In genomic region chr5:180352116-180352975, GRCh38 we compare ENCODE assay signal across 8 cellular contexts. TPM values are rescaled to one million over a fixed set of nuclear protein-coding genes. Genes with fewer than 3 reads are reported as not detected.
A peak's percentile ranks its signal among the peaks of the same experiment; 100 is the strongest.
DNase-seq lines count a peak whose midpoint lies in the region; ATAC-seq, FAIRE-seq and TF ChIP-seq lines count a peak whose summit lies in the region.

No MANE protein-coding gene starts in this region.

- no peaks in the 10 kb centered on the region for H3K27me3 ChIP-seq in pancreas

- intact Hi-C loops in pancreas (cut with DNase I), result no loop called here

- H3K4me3 ChIP-seq in foreskin fibroblast (ENCODE audit: low read depth in 1 of 2, low read length in 2 of 2), result peak overlapping the region; percentile 66 to 70
- H3K4me3 ChIP-seq in pancreas, result peak overlapping the region; percentile 48 to 84 (median 65)

- peaks cover 42 to 55% of the 10 kb centered on the region in 2 donors for H3K27me3 Mint-ChIP-seq in T-cell

- 14 to 16% methylated on average over 61 to 89 of the region's 89 CpGs for WGBS in pancreas, 2 donors

- H3K36me3 ChIP-seq in pancreas, result no peaks in the 10 kb centered on the region

- POLR2A ChIA-PET in T-cell (lab: Charles Lee), result interaction anchor here in 1 of 2 donors (0.7 kb wide), 1 partner anchor 24 kb away, joined by 7 read pairs; no protein-coding TSS in a partner anchor

- DNase-seq in T-cell (peak in 3 of 34 experiments; percentile 1 to 11 (median 5)), foreskin fibroblast (peak; percentile 55 to 79), pancreas (peak in 2 of 6 donors; percentile 68 to 81), NCI-H345 treated with DMSO at 0.1 percent for 48 hours (lab: John Stamatoyannopoulos, UW; ENCODE audit: unreplicated experiment) (no peak), pons (ENCODE audit: low spot score) (no peak), NCI-H187 treated with DMSO at 0.1 percent for 48 hours (lab: John Stamatoyannopoulos, UW) (no peak)
- DNase-seq in stimulated activated CD4-positive, alpha-beta T cell treated with anti-CD3 and anti-CD28 coated beads, Interleukin-12 subunit alpha, Interleukin-12 subunit beta, amount 100 ng/mL, for 4 hours, result no peak

- no peak overlapping the region for H3K27ac ChIP-seq in pancreas

- H3K36me3 Mint-ChIP-seq in T-cell, result no peaks in the 10 kb centered on the region

- no peak for FAIRE-seq in pancreas (lab: Jason Lieb, UNC)

- no peaks in the 10 kb centered on the region for H3K9me3 Mint-ChIP-seq in T-cell

- H3K4me3 Mint-ChIP-seq in T-cell, result peak overlapping the region; percentile 62 to 69 (median 69)

- H3K4me1 Mint-ChIP-seq in T-cell, result peaks cover 5 to 13% (median 7%) of the 10 kb centered on the region in 3 donors

- CTCF ChIA-PET in T-cell (lab: Charles Lee), result interaction anchor here in 1 of 2 donors (0.6 to 1.7 kb wide), 2 partner anchors 24 to 799 kb away, joined by 4 to 5 read pairs; no protein-coding TSS in a partner anchor

- peaks cover 3 to 6% (median 5%) of the 10 kb centered on the region in 3 donors for H3K4me1 ChIP-seq in pancreas

- TF ChIP-seq CTCF in foreskin fibroblast (IDR thresholded peaks at IDR 0.05; ENCODE audit: low read depth, low read length), result no peak
- no peak for TF ChIP-seq CTCF in pancreas (IDR thresholded peaks at IDR 0.05)

- peak; percentile 16 for ATAC-seq in GM21529 (IDR thresholded peaks at IDR 0.05; ENCODE audit: unreplicated experiment)
- ATAC-seq in T-cell (replicated peaks in 1 of 4), result no peak
- peak in 3 of 4 donors; percentile 4 to 25 (median 12) for ATAC-seq in pancreas

- H3K27ac Mint-ChIP-seq in T-cell, result no peak overlapping the region

- no peaks in the 10 kb centered on the region for H3K9me3 ChIP-seq in pancreas

RNA-seq across cellular contexts. Expression of gene GFPT2, which starts 0.8 kb away (rescaled TPM):
- total RNA-seq in T-cell (1 to 10 TPM; 1.6 to 3.6 (median 2.0) TPM), pancreas (10 to 100 TPM in 1 of 6 donors, 1 to 10 TPM in 4, under 1 TPM in 1; 0.83 to 10.6 (median 4.1) TPM)
- 1 to 10 TPM; 3.4 to 5.3 TPM for polyA plus RNA-seq in pancreas

Comparison
In these comparisons a context has a peak if more than half of its experiments do, and no peak if none do; other contexts are left out.
1. ATAC-seq: peak in GM21529 (single experiment) and pancreas (3 of 4); none in T-cell (0 of 4).
2. DNase-seq: peak in foreskin fibroblast (2 of 2); none in NCI-H345 treated with DMSO at 0.1 percent for 48 hours (single experiment), pons (single experiment), NCI-H187 treated with DMSO at 0.1 percent for 48 hours (single experiment) and stimulated activated CD4-positive, alpha-beta T cell treated with anti-CD3 and anti-CD28 coated beads, Interleukin-12 subunit alpha, Interleukin-12 subunit beta, amount 100 ng/mL, for 4 hours (single experiment).